ENCODE assay signal across 11 cellular contexts in genomic region chr20:63833776-63834544, GRCh38. TPM values are rescaled to one million over a fixed set of nuclear protein-coding genes. Genes with fewer than 3 reads are reported as not detected.
A peak's percentile ranks its signal among the peaks of the same experiment; 100 is the strongest.
DNase-seq lines count a peak whose midpoint lies in the region; ATAC-seq and TF ChIP-seq lines count a peak whose summit lies in the region.
"Had no signal": no experiment of that assay in that cellular context is flagged by ENCODE, and none has a peak within 500 bp of the region (broad histone marks: within the 10 kb centered on the region; RNA-seq: fewer than 3 reads in every experiment).

No MANE protein-coding gene starts in this region.

- no peak overlapping the region for H2AFZ ChIP-seq in osteoblast (ENCODE audit: low read length)

- H3K36me3 ChIP-seq in CD8-positive, alpha-beta memory T cell (ENCODE audit: insufficient read depth, low read length), result no peaks in the 10 kb centered on the region
- H3K36me3 ChIP-seq in MG63, result no peaks in the 10 kb centered on the region
- H3K36me3 ChIP-seq in esophagus squamous epithelium, result no peaks in the 10 kb centered on the region
- H3K36me3 ChIP-seq in osteoblast (ENCODE audit: insufficient read depth, low read length), result no peaks in the 10 kb centered on the region

- peaks cover 9% of the 10 kb centered on the region for H3K4me1 ChIP-seq in CD8-positive, alpha-beta memory T cell (ENCODE audit: insufficient read depth, low read length)
- H3K4me1 ChIP-seq in esophagus squamous epithelium (peaks cover 20 to 58% (median 27%) of the 10 kb centered on the region in 3 donors), osteoblast (ENCODE audit: insufficient read depth, low read length) (peaks cover 13% of the 10 kb centered on the region)

- H3K9me3 ChIP-seq in CD8-positive, alpha-beta memory T cell (ENCODE audit: low read length), result no peaks in the 10 kb centered on the region
- H3K9me3 ChIP-seq in MG63 (no peaks in the 10 kb centered on the region), esophagus squamous epithelium (no peaks in the 10 kb centered on the region), osteoblast (ENCODE audit: low read depth, low read length) (no peaks in the 10 kb centered on the region)

- POLR2A ChIA-PET in CD8-positive, alpha-beta memory T cell (lab: Charles Lee), result no interaction called here

- H3K4me3 ChIP-seq in CD8-positive, alpha-beta memory T cell (ENCODE audit: low read length), result no peak overlapping the region
- no peak overlapping the region for H3K4me3 ChIP-seq in MG63
- H3K4me3 ChIP-seq in esophagus squamous epithelium, result no peak overlapping the region
- H3K4me3 ChIP-seq in osteoblast (ENCODE audit: insufficient read depth, low read length), result no peak overlapping the region

- H3K27me3 ChIP-seq in CD8-positive, alpha-beta memory T cell (ENCODE audit: insufficient read depth, low read length, poor library complexity, severe bottlenecking), result peaks cover 12% of the 10 kb centered on the region
- H3K27me3 ChIP-seq in MG63 (no peaks in the 10 kb centered on the region), esophagus squamous epithelium (peaks cover 0 to 45% (median 0%) of the 10 kb centered on the region in 4 donors), osteoblast (ENCODE audit: insufficient read depth, low read length) (peaks cover 15% of the 10 kb centered on the region)

- H3K27me3 Mint-ChIP-seq in CD8-positive, alpha-beta memory T cell, result peaks cover 13 to 16% of the 10 kb centered on the region in 2 donors
- peaks cover 73% of the 10 kb centered on the region for H3K27me3 Mint-ChIP-seq in activated naive CD4-positive, alpha-beta T cell treated with anti-CD3 and anti-CD28 coated beads, Interleukin-2, amount 10 ng/mL, durations not matched to agents 7 days and 5 days

- no peak for DNase-seq in CD8-positive, alpha-beta memory T cell
- peak; percentile 75 for DNase-seq in MG63
- DNase-seq in esophagus squamous epithelium (lab: John Stamatoyannopoulos, UW), result no peak
- peak; percentile 91 for DNase-seq in osteoblast (ENCODE audit: insufficient read length, low spot score, missing footprints)
- DNase-seq in NOMO-1 treated with dmso at 0.1 percent for 144 hours (lab: John Stamatoyannopoulos, UW; ENCODE audit: unreplicated experiment), result no peak
- no peak for DNase-seq in activated naive CD4-positive, alpha-beta T cell treated with anti-CD3 and anti-CD28 coated beads, Interleukin-2, amount 10 ng/mL, durations not matched to agents 7 days and 5 days
- no peak for DNase-seq in amygdala (lab: John Stamatoyannopoulos, UW)
- DNase-seq: aorta, Karpas-422 had no signal

- 64 to 74% methylated on average over 10 to 19 of the region's 21 CpGs for WGBS in esophagus squamous epithelium, 2 donors

- H3K4me2 ChIP-seq in osteoblast (ENCODE audit: insufficient read depth, low read length), result no peak overlapping the region

- intact Hi-C loops in esophagus squamous epithelium (cut with DNase I), result no loop called here

- no peak for TF ChIP-seq CTCF in esophagus squamous epithelium (IDR thresholded peaks at IDR 0.05)
- TF ChIP-seq CTCF in osteoblast (IDR thresholded peaks at IDR 0.05; ENCODE audit: extremely low read depth, low read depth, low read length), result no peak

- no peak overlapping the region for H3K27ac ChIP-seq in CD8-positive, alpha-beta memory T cell (ENCODE audit: low read depth, low read length)
- peak overlapping the region in 3 of 4 donors; percentile 61 to 86 (median 80) for H3K27ac ChIP-seq in esophagus squamous epithelium
- no peak overlapping the region for H3K27ac ChIP-seq in osteoblast (ENCODE audit: low read depth, low read length)
- H3K27ac ChIP-seq: RWPE1 had no signal

- H3K4me1 Mint-ChIP-seq in CD8-positive, alpha-beta memory T cell, result peaks cover 10% of the 10 kb centered on the region in 3 donors
- H3K4me1 Mint-ChIP-seq in activated naive CD4-positive, alpha-beta T cell treated with anti-CD3 and anti-CD28 coated beads, Interleukin-2, amount 10 ng/mL, durations not matched to agents 7 days and 5 days, result peaks cover 9% of the 10 kb centered on the region

- no peak overlapping the region for H3K27ac Mint-ChIP-seq in CD8-positive, alpha-beta memory T cell
- no peak overlapping the region for H3K27ac Mint-ChIP-seq in activated naive CD4-positive, alpha-beta T cell treated with anti-CD3 and anti-CD28 coated beads, Interleukin-2, amount 10 ng/mL, durations not matched to agents 7 days and 5 days

- ATAC-seq in GM18502 (IDR thresholded peaks at IDR 0.05; ENCODE audit: poor library complexity, unreplicated experiment), result no peak

- H4K20me1 ChIP-seq in osteoblast (ENCODE audit: insufficient read depth, low read length), result no peaks in the 10 kb centered on the region

- H3K79me2 ChIP-seq in osteoblast (ENCODE audit: insufficient read depth, low read length), result no peaks in the 10 kb centered on the region

- H3K36me3 Mint-ChIP-seq in CD8-positive, alpha-beta memory T cell, result peaks cover 0 to 6% (median 1%) of the 10 kb centered on the region in 3 donors
- H3K36me3 Mint-ChIP-seq in activated naive CD4-positive, alpha-beta T cell treated with anti-CD3 and anti-CD28 coated beads, Interleukin-2, amount 10 ng/mL, durations not matched to agents 7 days and 5 days, result peaks cover 1% of the 10 kb centered on the region

- H3K4me3 Mint-ChIP-seq in CD8-positive, alpha-beta memory T cell, result peak overlapping the region in 4 of 7 donors; percentile 25 to 83 (median 51)
- H3K4me3 Mint-ChIP-seq in activated naive CD4-positive, alpha-beta T cell treated with anti-CD3 and anti-CD28 coated beads, Interleukin-2, amount 10 ng/mL, durations not matched to agents 7 days and 5 days, result no peak overlapping the region

- CTCF ChIA-PET in CD8-positive, alpha-beta memory T cell (lab: Charles Lee), result no interaction called here
- CTCF ChIA-PET in activated naive CD4-positive, alpha-beta T cell treated with anti-CD3 and anti-CD28 coated beads, Interleukin-2, amount 10 ng/mL, durations not matched to agents 7 days and 5 days (lab: Charles Lee), result no interaction called here

- H3K9me3 Mint-ChIP-seq in CD8-positive, alpha-beta memory T cell, result peaks cover 0 to 3% (median 0%) of the 10 kb centered on the region in 5 donors
- no peaks in the 10 kb centered on the region for H3K9me3 Mint-ChIP-seq in activated naive CD4-positive, alpha-beta T cell treated with anti-CD3 and anti-CD28 coated beads, Interleukin-2, amount 10 ng/mL, durations not matched to agents 7 days and 5 days

- no peak for TF ChIP-seq POLR2A in esophagus squamous epithelium (IDR thresholded peaks at IDR 0.05)

RNA-seq across cellular contexts. Expression of gene ZBTB46, which starts 2.9 kb away (rescaled TPM):
- total RNA-seq in CD8-positive, alpha-beta memory T cell, result under 1 TPM; 0.31 to 0.39 TPM
- polyA plus RNA-seq in CD8-positive, alpha-beta memory T cell, result 0.08 TPM
- 5.5 and 15.9 TPM in 2 replicates for total RNA-seq in MG63 (2014; rRNA removed; shearing (Covaris generic); ENCODE audit: low replicate concordance)
- total RNA-seq in esophagus squamous epithelium, result 1 to 10 TPM in 3 of 4 donors, under 1 TPM in 1; 0.79 to 4.2 (median 2.0) TPM
- total RNA-seq in osteoblast, result under 0.01 and 0.36 TPM in 2 replicates

RNA-seq across cellular contexts. Expression of gene ABHD16B, which starts 27.3 kb away (rescaled TPM):
- total RNA-seq in CD8-positive, alpha-beta memory T cell, result not detected
- polyA plus RNA-seq in CD8-positive, alpha-beta memory T cell, result not detected
- total RNA-seq in MG63 (2014; rRNA removed; shearing (Covaris generic); ENCODE audit: low replicate concordance), result not detected in 2 replicates
- total RNA-seq in esophagus squamous epithelium (not detected), osteoblast (not detected in 2 replicates)
- total RNA-seq: aorta had no signal

RNA-seq across cellular contexts. Expression of gene TPD52L2, which starts 31.1 kb away (rescaled TPM):
- 10 to 100 TPM; 60.0 to 64.4 TPM for total RNA-seq in CD8-positive, alpha-beta memory T cell
- polyA plus RNA-seq in CD8-positive, alpha-beta memory T cell, result 72.1 TPM
- total RNA-seq in MG63 (2014; rRNA removed; shearing (Covaris generic); ENCODE audit: low replicate concordance), result 185 and 192 TPM in 2 replicates
- total RNA-seq in esophagus squamous epithelium (100 to 1,000 TPM in 3 of 4 donors, 10 to 100 TPM in 1; 97.1 to 124 (median 116) TPM), osteoblast (99.6 and 115 TPM in 2 replicates)

Comparison
In these comparisons a context has a peak if more than half of its experiments do, and no peak if none do; other contexts are left out.
1. DNase-seq: peak in MG63 (single experiment) and osteoblast (single experiment); none in CD8-positive, alpha-beta memory T cell (0 of 5), esophagus squamous epithelium (single experiment), NOMO-1 treated with dmso at 0.1 percent for 144 hours (single experiment), activated naive CD4-positive, alpha-beta T cell treated with anti-CD3 and anti-CD28 coated beads, Interleukin-2, amount 10 ng/mL, durations not matched to agents 7 days and 5 days (single experiment) and amygdala (0 of 56).
2. H3K27ac ChIP-seq: peak in esophagus squamous epithelium (3 of 4); none in CD8-positive, alpha-beta memory T cell (single experiment) and osteoblast (single experiment).